ENCODE assay signal across 9 cellular contexts in the genomic region with DNA sequence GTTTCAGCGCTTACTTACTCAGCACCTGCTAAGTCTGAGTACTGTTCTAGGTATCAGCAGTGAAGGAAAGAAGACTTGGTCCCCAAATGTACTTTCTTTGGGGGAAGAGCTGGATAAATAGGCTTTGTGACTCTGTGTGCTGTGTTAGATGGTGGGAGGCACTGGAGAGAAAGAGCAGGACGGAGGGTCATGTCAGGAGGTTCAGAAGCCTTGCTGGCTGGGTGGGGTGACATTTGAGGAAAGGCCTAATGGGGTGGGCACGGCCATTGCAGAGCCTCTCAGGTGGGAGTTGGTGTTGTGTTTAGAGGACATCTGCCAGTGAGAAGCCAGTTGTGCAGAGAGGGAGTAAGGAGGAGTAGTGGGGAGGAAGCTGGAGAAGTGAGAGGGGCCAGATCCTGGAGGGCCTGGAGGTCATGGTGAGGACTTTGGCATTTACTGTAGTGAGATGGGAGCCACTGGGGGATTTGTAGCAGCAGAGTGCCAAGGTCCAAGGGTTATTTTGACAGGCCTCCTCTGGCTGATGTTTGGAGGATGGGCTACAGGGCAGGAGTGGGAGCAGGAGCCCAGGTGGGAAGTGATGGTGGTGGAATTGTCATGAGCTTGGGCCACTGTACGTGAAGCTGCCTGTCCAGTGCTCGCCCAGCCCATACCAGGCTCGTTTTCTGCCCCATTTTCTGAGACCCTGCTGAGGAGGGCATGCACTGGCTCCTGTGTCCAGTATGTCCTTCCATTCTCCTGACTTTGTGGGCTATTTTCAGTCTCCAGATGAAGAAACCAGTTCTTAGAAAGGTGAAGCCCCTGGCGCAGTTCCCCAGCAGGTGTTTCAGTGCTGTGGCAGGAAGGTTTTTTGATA. TPM values are rescaled to one million over a fixed set of nuclear protein-coding genes. Genes with fewer than 3 reads are reported as not detected.
A peak's percentile ranks its signal among the peaks of the same experiment; 100 is the strongest.
DNase-seq lines count a peak whose midpoint lies in the region; TF ChIP-seq lines count a peak whose summit lies in the region.
"Had no signal": no experiment of that assay in that cellular context is flagged by ENCODE, and none has a peak within 500 bp of the region (broad histone marks: within the 10 kb centered on the region; RNA-seq: fewer than 3 reads in every experiment).

No MANE protein-coding gene starts in this region.

- H3K4me1 ChIP-seq in left ventricle myocardium inferior (peaks cover 90% of the 10 kb centered on the region), mucosa of rectum (ENCODE audit: control insufficient read depth in 2 of 2, insufficient read depth in 2 of 2, low read length in 2 of 2) (peaks cover 51 to 54% of the 10 kb centered on the region in 2 donors), urinary bladder (ENCODE audit: insufficient read depth) (no peaks in the 10 kb centered on the region)

- intact Hi-C loops in left ventricle myocardium inferior (cut with micrococcal nuclease) (loop anchor here (5.0 kb wide), 1 partner anchor 64 kb away; a partner anchor contains a TSS), cardiac septum (cut with DNase I) (loop anchor here (5.0 kb wide), 1 partner anchor 49 kb away; no protein-coding TSS in a partner anchor)

- TF ChIP-seq CTCF in left ventricle myocardium inferior (IDR thresholded peaks at IDR 0.05; ENCODE audit: borderline replicate concordance) (no peak), brain microvascular endothelial cell (IDR thresholded peaks at IDR 0.05; ENCODE audit: low read depth, low read length, missing control alignments) (no peak)

- H3K27ac ChIP-seq in left ventricle myocardium inferior (replicated peaks) (peak overlapping the region; percentile 100), brain microvascular endothelial cell (peak overlapping the region; percentile 100), mucosa of rectum (ENCODE audit: low read depth in 2 of 2, low read length in 2 of 2) (peak overlapping the region; percentile 96 to 98), urinary bladder (ENCODE audit: low read depth) (peak overlapping the region; percentile 69)

- no peak for DNase-seq in left ventricle myocardium inferior
- DNase-seq in cardiac septum (ENCODE audit: low spot score), result no peak
- DNase-seq in brain microvascular endothelial cell, result no peak
- DNase-seq in pons (ENCODE audit: low spot score), result no peak
- DNase-seq in COR-L47 (lab: John Stamatoyannopoulos, UW), result no peak
- DNase-seq in amygdala (lab: John Stamatoyannopoulos, UW), result no peak
- DNase-seq: aorta had no signal

- H3K36me3 ChIP-seq in left ventricle myocardium inferior, result no peaks in the 10 kb centered on the region
- H3K36me3 ChIP-seq in brain microvascular endothelial cell (replicated peaks), result peaks cover 3% of the 10 kb centered on the region
- peaks cover 0 to 3% of the 10 kb centered on the region in 2 donors for H3K36me3 ChIP-seq in mucosa of rectum (ENCODE audit: control insufficient read depth in 2 of 2, insufficient read depth in 2 of 2, low read length in 2 of 2)
- H3K36me3 ChIP-seq in urinary bladder (ENCODE audit: insufficient read depth), result no peaks in the 10 kb centered on the region

- no peaks in the 10 kb centered on the region for H3K9me3 ChIP-seq in left ventricle myocardium inferior (replicated peaks)
- no peaks in the 10 kb centered on the region for H3K9me3 ChIP-seq in mucosa of rectum (ENCODE audit: control insufficient read depth in 2 of 2, low read length in 2 of 2)

- H3K27me3 ChIP-seq in left ventricle myocardium inferior (ENCODE audit: low read depth) (no peaks in the 10 kb centered on the region), brain microvascular endothelial cell (replicated peaks) (no peaks in the 10 kb centered on the region), mucosa of rectum (ENCODE audit: control insufficient read depth in 2 of 2, insufficient read depth in 2 of 2, low read length in 2 of 2) (no peaks in the 10 kb centered on the region)

- H3K9ac ChIP-seq in mucosa of rectum (ENCODE audit: low read depth in 1 of 2, low read length in 2 of 2), result peak overlapping the region; percentile 90 to 100

- 87% methylated on average over 7 of the region's 7 CpGs for WGBS in urinary bladder

- H3K4me3 ChIP-seq in left ventricle myocardium inferior, result no peak overlapping the region
- no peak overlapping the region for H3K4me3 ChIP-seq in brain microvascular endothelial cell (ENCODE audit: low read depth, low read length)
- peak overlapping the region; percentile 84 to 93 for H3K4me3 ChIP-seq in mucosa of rectum (ENCODE audit: low read length in 2 of 2)
- no peak overlapping the region for H3K4me3 ChIP-seq in urinary bladder (ENCODE audit: low read depth, low read length)

- in situ Hi-C loops in brain microvascular endothelial cell (cut with HindIII; ENCODE audit: low pct_ligation_motif_present, low sequenced_read_pairs), result no loop called here

RNA-seq across cellular contexts. Expression of a gene that starts 0.9 kb away (rescaled TPM):
- total RNA-seq in left ventricle myocardium inferior, result 2.2 TPM
- total RNA-seq in cardiac septum, result 2.7 TPM
- 1.9 TPM for total RNA-seq in urinary bladder
- polyA plus RNA-seq in urinary bladder, result 12.7 TPM

Comparison
In these comparisons a context has a peak if more than half of its experiments do, and no peak if none do; other contexts are left out.
1. H3K4me3 ChIP-seq: peak in mucosa of rectum (2 of 2); none in left ventricle myocardium inferior (single experiment), brain microvascular endothelial cell (single experiment) and urinary bladder (single experiment).
2. Peak in every context shown above with its lines, with median percentiles within 50 percentile points of each other: H3K27ac ChIP-seq.